In the genomic region with DNA sequence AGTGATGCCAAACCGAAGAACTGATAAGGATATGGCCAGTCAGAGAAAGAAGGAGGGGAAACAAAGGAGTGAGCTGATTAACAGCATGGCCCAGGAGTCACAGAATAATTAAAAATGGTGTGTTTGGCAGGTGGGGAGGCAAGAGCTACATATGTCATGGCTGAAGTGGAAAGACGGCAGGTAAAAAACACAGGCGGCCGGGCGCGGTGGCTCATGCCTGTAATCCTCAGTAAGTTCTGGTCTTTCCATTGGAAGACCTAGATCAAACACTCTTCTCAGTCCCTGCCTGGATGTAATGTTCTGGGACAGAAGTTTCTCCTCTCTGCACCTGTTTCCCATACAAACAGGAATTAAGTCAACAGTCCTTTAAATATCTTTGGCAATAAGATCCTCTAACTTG, we compare ENCODE assay signal across 11 cellular contexts.
"Had no signal": no experiment of that assay in that cellular context is flagged by ENCODE, and none has a peak within 500 bp of the region (broad histone marks: within the 10 kb centered on the region; RNA-seq: fewer than 3 reads in every experiment).

No MANE protein-coding gene starts in this region.

- H3K4me2 ChIP-seq: GM23338 had no signal

- DNase-seq: GM23248, GOT3, H7, H9, HCEC 1CT, HFFc6 had no signal

- H3K36me3 ChIP-seq: HAP-1 had no signal

- FAIRE-seq: H1, H54 had no signal

- H3K27ac ChIP-seq: GM23248 had no signal

- H3K4me1 ChIP-seq: HAP-1 had no signal

- ATAC-seq: GM23338, HCT116 had no signal

- H3K4me3 ChIP-seq: GM23248, GM23338, HAP-1 had no signal

- H2AFZ ChIP-seq: GM23248, GM23338 had no signal

- H3K9me3 ChIP-seq: HAP-1 had no signal

- H3K9me3 Mint-ChIP-seq: GM23338, H9 had no signal

- H3K9ac ChIP-seq: GM23248 had no signal

- H3K27ac Mint-ChIP-seq: GM23338, H9, HFFc6 had no signal

- H3K4me3 Mint-ChIP-seq: GM23338, H9, HFFc6 had no signal
